9 cellular contexts compared by ENCODE assay signal in the genomic region with DNA sequence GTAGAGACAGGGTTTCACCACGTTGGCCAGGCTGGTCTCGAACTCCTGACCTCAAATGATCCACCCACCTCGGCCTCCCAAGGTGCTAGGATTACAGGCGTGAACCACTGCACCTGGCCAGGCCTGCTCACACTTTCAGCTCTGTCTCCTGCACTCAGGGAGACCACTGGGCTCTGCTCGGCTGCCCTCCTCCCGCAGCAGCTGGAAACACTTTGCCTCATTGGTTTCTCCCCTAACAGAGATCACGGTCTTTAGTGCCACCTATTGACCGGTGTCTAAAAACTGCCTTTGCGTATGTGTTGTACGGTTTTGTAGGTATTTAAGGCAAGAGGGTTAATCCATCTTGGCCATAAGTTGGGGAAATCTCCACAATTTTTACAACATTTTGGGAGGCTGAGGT. TPM values are rescaled to one million over a fixed set of nuclear protein-coding genes. Genes with fewer than 3 reads are reported as not detected.
A peak's percentile ranks its signal among the peaks of the same experiment; 100 is the strongest.
DNase-seq lines count a peak whose midpoint lies in the region; ATAC-seq and TF ChIP-seq lines count a peak whose summit lies in the region.
"Not testable (repeated sequence)": the region's sequence is repeated elsewhere in the genome, so short reads cannot be mapped to it uniquely, and the experiment has no call there.
"Had no signal": no experiment of that assay in that cellular context is flagged by ENCODE, and none has a peak within 500 bp of the region (broad histone marks: within the 10 kb centered on the region; RNA-seq: fewer than 3 reads in every experiment).

No MANE protein-coding gene starts in this region.

- H3K36me3 Mint-ChIP-seq in endodermal cell (ENCODE audit: low read depth): not testable (repeated sequence)

- not testable (repeated sequence) for H3K4me1 ChIP-seq in KMS-11 (ENCODE audit: low read depth, poor library complexity, severe bottlenecking); endodermal cell (ENCODE audit: control insufficient read depth, insufficient read depth, low read length); lung (ENCODE audit: control insufficient read depth in 2 of 2, insufficient read depth in 2 of 2, low read length in 2 of 2)

- H3K27me3 ChIP-seq in KMS-11 (ENCODE audit: insufficient read depth, low read depth); endodermal cell (ENCODE audit: control insufficient read depth, insufficient read depth, low read length, poor library complexity, severe bottlenecking); lung (ENCODE audit: control insufficient read depth, insufficient read depth): not testable (repeated sequence)

- not testable (repeated sequence) for H3K27ac Mint-ChIP-seq in endodermal cell

- not testable (repeated sequence) for H3K9ac ChIP-seq in KMS-11; endodermal cell (ENCODE audit: extremely low read depth, low read length, poor library complexity, severe bottlenecking)

- not testable (repeated sequence) for H3K4me3 ChIP-seq in KMS-11 (IDR thresholded peaks at IDR 0.05; ENCODE audit: insufficient read depth, low read depth, low read length); endodermal cell (ENCODE audit: low read length); lung

- 18 to 40% methylated on average over 4 to 10 of the region's 10 CpGs for WGBS in endodermal cell (ENCODE audit: insufficient coverage in 1 of 2, insufficient read length in 1 of 2), 2 experiments
- 16 to 19% methylated on average over 10 of the region's 10 CpGs for WGBS in lung, 2 donors

- peak; percentile 77 for DNase-seq in DMS79 treated with DMSO at 0.1 percent for 48 hours (lab: John Stamatoyannopoulos, UW)
- peak; percentile 42 for DNase-seq in NCI-H510A treated with DMSO at 0.1 percent for 48 hours (lab: John Stamatoyannopoulos, UW)
- peak; percentile 92 for DNase-seq in endodermal cell
- DNase-seq in lung (ENCODE audit: low spot score): not testable (repeated sequence)
- peak; percentile 71 for DNase-seq in superior temporal gyrus (ENCODE audit: extremely low spot score)

- not testable (repeated sequence) for H3K4me1 Mint-ChIP-seq in endodermal cell

- not testable (repeated sequence) for H3K9me3 ChIP-seq in endodermal cell (ENCODE audit: control insufficient read depth, low read length); lung (ENCODE audit: control insufficient read depth in 2 of 2, insufficient read depth in 1 of 2, low read length in 1 of 2)

- peak; percentile 73 for ATAC-seq in GM21529 (IDR thresholded peaks at IDR 0.05; ENCODE audit: unreplicated experiment)
- not testable (repeated sequence) for ATAC-seq in lung (ENCODE audit: insufficient read depth, low FRiP score)

- not testable (repeated sequence) for H3K4me2 ChIP-seq in KMS-11

- H3K9me3 Mint-ChIP-seq in endodermal cell: not testable (repeated sequence)

- H3K27ac ChIP-seq in KMS-11; VCaP; endodermal cell (ENCODE audit: low read depth, low read length); lung (ENCODE audit: low read depth in 1 of 2, low read length in 1 of 2): not testable (repeated sequence)

- H3K27me3 Mint-ChIP-seq in endodermal cell (ENCODE audit: insufficient read depth): not testable (repeated sequence)

- H2AFZ ChIP-seq in KMS-11 (ENCODE audit: low read depth): peak overlapping the region; percentile 23; the same call in 1 of the 2 replicates

- not testable (repeated sequence) for H4K20me1 ChIP-seq in KMS-11 (ENCODE audit: insufficient read depth)

- H3K4me3 Mint-ChIP-seq in endodermal cell: not testable (repeated sequence)

- H3K79me2 ChIP-seq in KMS-11 (ENCODE audit: insufficient read depth, low read depth): not testable (repeated sequence)

- TF ChIP-seq CTCF in KMS-11 (conservative IDR thresholded peaks at IDR 0.05; ENCODE audit: low read depth, low read length): peak; percentile 65
- TF ChIP-seq CTCF in VCaP (conservative IDR thresholded peaks at IDR 0.05): peak; percentile 70
- TF ChIP-seq CTCF in endodermal cell (conservative IDR thresholded peaks at IDR 0.05): peak; percentile 81
- peak; percentile 6 for TF ChIP-seq CTCF in lung (IDR thresholded peaks at IDR 0.05; ENCODE audit: control extremely low read depth, extremely low read depth)

- H3K36me3 ChIP-seq in KMS-11 (ENCODE audit: insufficient read depth); endodermal cell (ENCODE audit: control insufficient read depth, insufficient read depth, low read length); lung (ENCODE audit: control insufficient read depth in 2 of 2, insufficient read depth in 2 of 2, low read length in 2 of 2): not testable (repeated sequence)

RNA-seq across cellular contexts. Expression of gene OCM2, which starts 23.4 kb away (rescaled TPM):
- total RNA-seq in endodermal cell: not detected
- polyA plus RNA-seq in endodermal cell (2013, experiment 1 of 2): not detected
- polyA plus RNA-seq in endodermal cell (2013, experiment 2 of 2): not detected
- total RNA-seq in lung: not detected
- polyA plus RNA-seq in lung: not detected
- polyA plus RNA-seq: adipose tissue had no signal

Comparison
In these comparisons a context has a peak if more than half of its experiments do, and no peak if none do; other contexts are left out.
1. CTCF ChIP-seq: peak in every context shown above with its lines; median percentile 81 in endodermal cell; 70 in VCaP; 65 in KMS-11; 6 in lung.